In genomic region chr10:3811331-3811870, GRCh38 we compare ENCODE assay signal across 8 cellular contexts. TPM values are rescaled to one million over a fixed set of nuclear protein-coding genes. Genes with fewer than 3 reads are reported as not detected.
DNase-seq lines count a peak whose midpoint lies in the region; ATAC-seq, FAIRE-seq and TF ChIP-seq lines count a peak whose summit lies in the region.

No MANE protein-coding gene starts in this region.

- H3K27ac ChIP-seq in PC-9, result peak overlapping the region; percentile 96
- H3K27ac ChIP-seq in K562 (ENCODE audit: extremely low read depth, low read depth, low read length), result peak overlapping the region; percentile 91
- H3K27ac ChIP-seq in left lung, result peak overlapping the region; percentile 75 to 87
- H3K27ac ChIP-seq in tibial artery, result peak overlapping the region; percentile 53 to 64

- FAIRE-seq in K562 (lab: Jason Lieb, UNC), result no peak

- CTCF ChIA-PET in PC-9 (lab: Charles Lee), result no interaction called here
- CTCF ChIA-PET in K562 (lab: Yijun Ruan, JAX; ENCODE audit: low intra/inter-chr PET ratio), result no interaction called here

- peaks cover 44% of the 10 kb centered on the region for H3F3A ChIP-seq in PC-9 (ENCODE audit: insufficient read depth, low read depth)

- H4K20me1 ChIP-seq in PC-9 (ENCODE audit: insufficient read depth), result no peaks in the 10 kb centered on the region
- H4K20me1 ChIP-seq in K562 (replicated peaks; ENCODE audit: control insufficient read depth, insufficient read depth, low read length), result no peaks in the 10 kb centered on the region

- BruUV-seq in PC-9 (replicated peaks; lab: Mats Ljungman, UMichigan) (no TSS peak), K562 (replicated peaks; lab: Mats Ljungman, UMichigan) (no TSS peak)

- H3K9me1 ChIP-seq in K562 (ENCODE audit: control insufficient read depth, insufficient read depth, low read length), result no peaks in the 10 kb centered on the region

- in situ Hi-C loops in K562 (cut with MboI), result no loop called here

- no peak overlapping the region for H3K4me3 ChIP-seq in PC-9
- no peak overlapping the region for H3K4me3 ChIP-seq in K562
- H3K4me3 ChIP-seq in left lung, result no peak overlapping the region
- no peak overlapping the region for H3K4me3 ChIP-seq in tibial artery

- no peak for TF ChIP-seq RAD21 in K562 (CRISPR knock-in tag; conservative IDR thresholded peaks at IDR 0.05 in 1 of 2, IDR thresholded peaks at IDR 0.05 in 1 of 2)

- peaks cover 52% of the 10 kb centered on the region for H3K4me1 ChIP-seq in PC-9 (replicated peaks; ENCODE audit: insufficient read depth)
- peaks cover 38 to 54% of the 10 kb centered on the region in 2 experiments for H3K4me1 ChIP-seq in K562 (replicated peaks in 1 of 2; ENCODE audit: control insufficient read depth in 2 of 2, insufficient read depth in 2 of 2, low read length in 2 of 2)
- peaks cover 33 to 58% of the 10 kb centered on the region in 2 donors for H3K4me1 ChIP-seq in left lung
- peaks cover 0 to 45% (median 25%) of the 10 kb centered on the region in 4 donors for H3K4me1 ChIP-seq in tibial artery

- no peak for TF ChIP-seq CTCF in PC-9 (conservative IDR thresholded peaks at IDR 0.05)
- no peak for TF ChIP-seq CTCF in K562 (IDR thresholded peaks at IDR 0.05 in 2 of 3, conservative IDR thresholded peaks at IDR 0.05 in 1 of 3; ENCODE audit: insufficient read depth in 2 of 3, low read depth in 1 of 3, low read length in 3 of 3)
- no peak for TF ChIP-seq CTCF in left lung (IDR thresholded peaks at IDR 0.05)
- no peak for TF ChIP-seq CTCF in tibial artery (IDR thresholded peaks at IDR 0.05)

- intact Hi-C loops in PC-9 (cut with micrococcal nuclease; ENCODE audit: unreplicated experiment) (loop anchor here (2.0 kb wide), 3 partner anchors 49 to 79 kb away; no protein-coding TSS in a partner anchor), K562 (cut with micrococcal nuclease) (loop anchor here (2.0 kb wide), 1 partner anchor 79 kb away; no protein-coding TSS in a partner anchor), left lung (cut with DNase I) (no loop called here), tibial artery (cut with DNase I; ENCODE audit: low total_unique reads) (no loop called here), head of caudate nucleus (cut with DNase I) (no loop called here)

- WGBS in K562 (ENCODE audit: insufficient coverage, low coverage, missing lambda C conversion rate), result 49% methylated on average over 7 of the region's 7 CpGs

- no peaks in the 10 kb centered on the region for H3K9me2 ChIP-seq in PC-9 (ENCODE audit: insufficient read depth)

- DNase-seq in PC-9 (peak in 1 of 2 experiments; percentile 35), K562 (ENCODE audit: extremely low read depth in 1 of 4, low spot score in 3 of 4) (no peak), left lung (no peak), tibial artery (no peak), HuH-7 (ENCODE audit: low spot score) (no peak), head of caudate nucleus (no peak)

- H3K4me2 ChIP-seq in PC-9 (peak overlapping the region; percentile 85), K562 (ENCODE audit: insufficient read depth, low read length) (peak overlapping the region; percentile 86)

- no peaks in the 10 kb centered on the region for H3K27me3 ChIP-seq in PC-9 (ENCODE audit: insufficient read depth, low read depth)
- H3K27me3 ChIP-seq in K562 (ENCODE audit: control insufficient read depth in 2 of 2, insufficient read depth in 2 of 2, low read length in 2 of 2), result no peaks in the 10 kb centered on the region; a peak in 1 of 5 replicates
- H3K27me3 ChIP-seq in left lung, result no peaks in the 10 kb centered on the region
- no peaks in the 10 kb centered on the region for H3K27me3 ChIP-seq in tibial artery

- H2AFZ ChIP-seq in PC-9, result no peak overlapping the region
- peak overlapping the region; percentile 98 for H2AFZ ChIP-seq in K562 (ENCODE audit: low read depth, low read length)

- POLR2A ChIA-PET in PC-9 (lab: Charles Lee; ENCODE audit: unreplicated experiment) (interaction anchor here (0.6 kb wide), 1 partner anchor 9 kb away, joined by 4 read pairs; no protein-coding TSS in a partner anchor), K562 (lab: Yijun Ruan, JAX) (interaction anchor here (0.5 to 3.4 kb wide), 6 partner anchors 9 to 163 kb away, joined by 3 to 30 read pairs (median 4); partner anchors contain the start of gene KLF6)

- no peaks in the 10 kb centered on the region for H3K9me3 ChIP-seq in PC-9 (ENCODE audit: insufficient read depth, low read depth)
- no peaks in the 10 kb centered on the region for H3K9me3 ChIP-seq in K562 (replicated peaks; ENCODE audit: control insufficient read depth, insufficient read depth, low read depth, low read length)
- H3K9me3 ChIP-seq in left lung, result no peaks in the 10 kb centered on the region
- H3K9me3 ChIP-seq in tibial artery, result no peaks in the 10 kb centered on the region

- H3K79me2 ChIP-seq in PC-9 (ENCODE audit: low read depth) (no peaks in the 10 kb centered on the region), K562 (ENCODE audit: control insufficient read depth, insufficient read depth, low read length) (no peaks in the 10 kb centered on the region)

- H3K9ac ChIP-seq in K562 (ENCODE audit: insufficient read depth in 1 of 2, low read depth in 2 of 2, low read length in 2 of 2), result peak overlapping the region; percentile 79 to 81; a peak in 3 of 4 replicates

- no peaks in the 10 kb centered on the region for H3K36me3 ChIP-seq in PC-9 (ENCODE audit: low read depth)
- H3K36me3 ChIP-seq in K562 (ENCODE audit: control insufficient read depth, insufficient read depth, low read length), result no peaks in the 10 kb centered on the region
- no peaks in the 10 kb centered on the region for H3K36me3 ChIP-seq in left lung
- H3K36me3 ChIP-seq in tibial artery, result no peaks in the 10 kb centered on the region

- no peak for TF ChIP-seq POLR2A in K562 (conservative IDR thresholded peaks at IDR 0.05)

- ATAC-seq in GM18861 (IDR thresholded peaks at IDR 0.05; ENCODE audit: unreplicated experiment), result peak; percentile 75
- peak; percentile 88 for ATAC-seq in HG02852 (IDR thresholded peaks at IDR 0.05; ENCODE audit: unreplicated experiment)
- ATAC-seq in K562, result 0 out of 3 replicates have a peak, but pooled peaks have one; percentile 7
- peak; percentile 65 for ATAC-seq in left lung

- TF ChIP-seq EP300 in K562 (IDR thresholded peaks at IDR 0.05; ENCODE audit: low read length), result no peak

TF ChIP-seq in K562, 482 proteins besides CTCF, POLR2A, EP300 and RAD21 (continues in another document):
- TF ChIP-seq RBM17 (IDR thresholded peaks at IDR 0.05; ENCODE audit: borderline replicate concordance, low read depth, low read length), result no peak
- no peak for TF ChIP-seq SOX6 (IDR thresholded peaks at IDR 0.05)
- 0 out of 4 replicates have a peak, but pooled peaks of 1 of the 2 experiments have one; percentile 21 for TF ChIP-seq FOXK2 (conservative IDR thresholded peaks at IDR 0.05 in 1 of 2, IDR thresholded peaks at IDR 0.05 in 1 of 2; ENCODE audit: low read depth in 2 of 2)
- TF ChIP-seq NFIC (IDR thresholded peaks at IDR 0.05), result no peak
- TF ChIP-seq HNRNPL (IDR thresholded peaks at IDR 0.05; ENCODE audit: low read depth, low read length), result no peak
- no peak for TF ChIP-seq ATF7 (IDR thresholded peaks at IDR 0.05)
- TF ChIP-seq MEF2A (IDR thresholded peaks at IDR 0.05; ENCODE audit: control insufficient read depth, low read depth, low read length), result no peak
- no peak for TF ChIP-seq NBN (IDR thresholded peaks at IDR 0.05; ENCODE audit: low read depth)
- TF ChIP-seq KLF16 (IDR thresholded peaks at IDR 0.05), result no peak
- no peak for TF ChIP-seq CLOCK (CRISPR knock-in tag; IDR thresholded peaks at IDR 0.05; ENCODE audit: borderline replicate concordance)
- TF ChIP-seq FOXJ2 (tag; IDR thresholded peaks at IDR 0.05), result no peak
- TF ChIP-seq ZNF274 (IDR thresholded peaks at IDR 0.05; ENCODE audit: borderline replicate concordance, low read depth, low read length), result no peak
- peak; percentile 55; the same call in 1 of the 2 replicates for TF ChIP-seq ZNF644 (tag; IDR thresholded peaks at IDR 0.05; ENCODE audit: low read depth)
- no peak for TF ChIP-seq GATAD2B (IDR thresholded peaks at IDR 0.05; ENCODE audit: borderline replicate concordance)

RNA-seq across cellular contexts. Expression of gene KLF6, which starts 26.4 kb away (rescaled TPM):
- total RNA-seq in PC-9 (2021) (27.7 and 41.9 TPM in 2 replicates), K562 (2014; rRNA removed) (6.9 and 10.3 TPM in 2 replicates), K562 (2014; rRNA removed; fragmentation: Illumina TruSeq; extraction: Trizol) (7.4 and 8.0 TPM in 2 replicates), K562 (2015; rRNA removed; fragmentation: Illumina TruSeq; extraction: Trizol) (4.5 TPM in 2 replicates), K562 (2021) (23.9 and 25.2 TPM in 2 replicates), left lung (100 to 1,000 TPM; 158 to 217 TPM)
- total RNA-seq in K562 (2011; cell fraction: chromatin; rRNA removed; ENCODE audit: low replicate concordance), result 54.5 and 86.4 TPM in 2 replicates
- 136 and 139 TPM in 2 replicates for total RNA-seq in K562 (2011; cell fraction: nucleolus; rRNA removed)
- total RNA-seq in K562 (2011; cell fraction: nucleoplasm; rRNA removed), result 92.4 and 113 TPM in 2 replicates
- polyA plus RNA-seq in K562 (2011; rRNA removed) (11.7 and 19.1 TPM in 2 replicates), K562 (2014; fragmentation: Illumina TruSeq; extraction: Trizol) (11.1 and 12.6 TPM in 2 replicates), K562 (2014; fragmentation: Nextera tagmentation; extraction: Ambion mirVana) (1 to 10 TPM; 3.2 to 3.7 TPM), K562 (2014; rRNA removed) (8.6 and 10.2 TPM in 2 replicates)
- polyA plus RNA-seq in K562 (2011; cell fraction: cytosol; rRNA removed), result 6.6 and 12.0 TPM in 2 replicates
- 52.6 and 53.4 TPM in 2 replicates for polyA plus RNA-seq in K562 (2011; cell fraction: nucleus; rRNA removed)
- 14.7 and 29.2 TPM in 2 replicates for polyA plus RNA-seq in K562 (2012)
- polyA minus RNA-seq in K562 (2011; rRNA and poly(A)+ RNA removed), result 33.0 and 43.0 TPM in 2 replicates
- polyA minus RNA-seq in K562 (2011; cell fraction: cytosol; rRNA and poly(A)+ RNA removed), result 10.3 and 16.2 TPM in 2 replicates
- 87.2 and 133 TPM in 2 replicates for polyA minus RNA-seq in K562 (2011; cell fraction: nucleus; rRNA and poly(A)+ RNA removed)

Comparison
In these comparisons a context has a peak if more than half of its experiments do, and no peak if none do; other contexts are left out.
1. ATAC-seq: peak in every context shown above with its lines; median percentile 88 in HG02852; 75 in GM18861; 65 in left lung; 7 in K562.
2. intact Hi-C loops: an anchor here in PC-9 (2.0 kb wide) and K562 (2.0 kb wide); none called in left lung, tibial artery and head of caudate nucleus.